8 cellular contexts compared by ENCODE assay signal in genomic region chr17:50630524-50631194, GRCh38. TPM values are rescaled to one million over a fixed set of nuclear protein-coding genes. Genes with fewer than 3 reads are reported as not detected.
DNase-seq lines count a peak whose midpoint lies in the region; ATAC-seq, FAIRE-seq and TF ChIP-seq lines count a peak whose summit lies in the region.

No MANE protein-coding gene starts in this region.

- H3K4me3 ChIP-seq in hepatocyte (no peak overlapping the region), mesendoderm (ENCODE audit: low read length) (no peak overlapping the region)

- H3K4me2 ChIP-seq in hepatocyte (no peak overlapping the region), mesendoderm (ENCODE audit: low read length) (no peak overlapping the region)

- H3K79me2 ChIP-seq in hepatocyte (no peaks in the 10 kb centered on the region), mesendoderm (ENCODE audit: control insufficient read depth, insufficient read depth, low read length) (no peaks in the 10 kb centered on the region)

- H4K20me1 ChIP-seq in hepatocyte (ENCODE audit: insufficient read depth, poor library complexity, severe bottlenecking) = no peaks in the 10 kb centered on the region

- H3K9ac ChIP-seq in mesendoderm (ENCODE audit: low read length) = no peak overlapping the region

- H3K36me3 ChIP-seq in hepatocyte (replicated peaks; ENCODE audit: insufficient read depth, low read depth) (no peaks in the 10 kb centered on the region), mesendoderm (ENCODE audit: control insufficient read depth, insufficient read depth, low read length) (no peaks in the 10 kb centered on the region)

- no peak overlapping the region for H3K4ac ChIP-seq in mesendoderm (ENCODE audit: low read depth, low read length)

- peak; percentile 77 for TF ChIP-seq CTCF in AG09319 (IDR thresholded peaks at IDR 0.05; ENCODE audit: low read depth, low read length)
- TF ChIP-seq CTCF in hepatocyte (IDR thresholded peaks at IDR 0.05; ENCODE audit: poor library complexity) = peak; percentile 69

- no peak overlapping the region for H2BK5ac ChIP-seq in mesendoderm (ENCODE audit: low read length)

- H2BK15ac ChIP-seq in mesendoderm (replicated peaks; ENCODE audit: low read depth) = no peak overlapping the region

- no peak overlapping the region for H4K5ac ChIP-seq in mesendoderm (ENCODE audit: low read length)

- in situ Hi-C loops in SK-MEL-5 (cut with HindIII; ENCODE audit: low pct_unique_long_range_greater_than_20kb, low sequenced_read_pairs) = no loop called here

- no peak overlapping the region for H3K23ac ChIP-seq in mesendoderm (ENCODE audit: low read length)

- no peaks in the 10 kb centered on the region for H3K9me3 ChIP-seq in hepatocyte (ENCODE audit: low read depth)

- H3K9me2 ChIP-seq in hepatocyte (replicated peaks; ENCODE audit: insufficient read depth) = no peaks in the 10 kb centered on the region

- H3K27ac ChIP-seq in hepatocyte = no peak overlapping the region
- H3K27ac ChIP-seq in mesendoderm (ENCODE audit: low read depth, low read length) = no peak overlapping the region

- no peak overlapping the region for H3K56ac ChIP-seq in mesendoderm (ENCODE audit: low read length)

- no peak for DNase-seq in AG09319 (ENCODE audit: extremely low read depth, low read depth)
- peak; percentile 81 for DNase-seq in H54 (ENCODE audit: insufficient read length, low spot score)
- peak; percentile 52 for DNase-seq in SK-MEL-5 (ENCODE audit: low read depth, low spot score)
- DNase-seq in activated naive CD4-positive, alpha-beta T cell treated with anti-CD3 and anti-CD28 coated beads, Interleukin-2, amount 50 U/mL, for 16 hours = peak; percentile 66
- peak; percentile 67 for DNase-seq in hepatocyte (ENCODE audit: low spot score)
- DNase-seq in stimulated activated CD4-positive, alpha-beta T cell treated with anti-CD3 and anti-CD28 coated beads, Interleukin-4, amount 100 ng/mL, for 48 hours (ENCODE audit: low read depth in 2 of 2) = peak; percentile 47 to 49
- DNase-seq in mesendoderm = no peak

- no peak overlapping the region for H2AK5ac ChIP-seq in mesendoderm (ENCODE audit: low read length)

- 71% methylated on average over 7 of the region's 7 CpGs for WGBS in hepatocyte (ENCODE audit: low lambda C conversion rate, missing lambda C conversion rate)
- WGBS in mesendoderm (ENCODE audit: extremely low coverage, insufficient coverage, low lambda C conversion rate) = no CpG with 5 or more reads among the region's 7 CpGs

- no peak overlapping the region for H4K8ac ChIP-seq in mesendoderm (ENCODE audit: low read depth, low read length)

- H2BK120ac ChIP-seq in mesendoderm (ENCODE audit: low read depth, low read length) = no peak overlapping the region

- H3K18ac ChIP-seq in mesendoderm (ENCODE audit: low read length) = no peak overlapping the region

- no peak for TF ChIP-seq POLR2A in H54 (IDR thresholded peaks at IDR 0.05; ENCODE audit: low read depth, low read length)

- H3K79me1 ChIP-seq in mesendoderm (ENCODE audit: low read length) = no peaks in the 10 kb centered on the region

- ATAC-seq in GM19023 (IDR thresholded peaks at IDR 0.05; ENCODE audit: unreplicated experiment) = no peak

- H3K4me1 ChIP-seq in hepatocyte (ENCODE audit: insufficient read depth) = peaks cover 29% of the 10 kb centered on the region
- H3K4me1 ChIP-seq in mesendoderm (ENCODE audit: control insufficient read depth, low read depth, low read length) = peaks cover 10% of the 10 kb centered on the region

- FAIRE-seq in H54 (lab: Jason Lieb, UNC) = no peak

- no peak overlapping the region for H2AFZ ChIP-seq in hepatocyte

- H3K27me3 ChIP-seq in hepatocyte = peaks cover 20% of the 10 kb centered on the region
- H3K27me3 ChIP-seq in mesendoderm (ENCODE audit: insufficient read depth, low read length, poor library complexity) = peaks cover 21% of the 10 kb centered on the region

RNA-seq across cellular contexts. Expression of gene ABCC3, which starts 4.0 kb away (rescaled TPM):
- not detected in 2 replicates for total RNA-seq in SK-MEL-5 (2014; rRNA removed; shearing (Covaris generic))
- polyA plus RNA-seq in SK-MEL-5 (2015; cell fraction: cytosol; rRNA removed) = 0.01 and 0.06 TPM in 2 replicates
- 0.07 and 5.5 TPM in 2 replicates for polyA plus RNA-seq in SK-MEL-5 (2015; cell fraction: nucleus; rRNA removed)
- total RNA-seq in hepatocyte = 12.6 and 18.1 TPM in 2 replicates
- 16.9 and 19.2 TPM in 2 replicates for polyA plus RNA-seq in hepatocyte
- 0.13 TPM for polyA plus RNA-seq in mesendoderm (2013, experiment 1 of 2)
- 0.15 TPM for polyA plus RNA-seq in mesendoderm (2013, experiment 2 of 2)

Comparison
In these comparisons a context has a peak if more than half of its experiments do, and no peak if none do; other contexts are left out.
1. DNase-seq: peak in H54 (single experiment), SK-MEL-5 (single experiment), activated naive CD4-positive, alpha-beta T cell treated with anti-CD3 and anti-CD28 coated beads, Interleukin-2, amount 50 U/mL, for 16 hours (single experiment), hepatocyte (single experiment) and stimulated activated CD4-positive, alpha-beta T cell treated with anti-CD3 and anti-CD28 coated beads, Interleukin-4, amount 100 ng/mL, for 48 hours (2 of 2); none in AG09319 (single experiment) and mesendoderm (single experiment).
2. RNA of gene ABCC3, which starts 4.0 kb away (total RNA-seq): 12.6 to 18.1 TPM in hepatocyte; not detected in SK-MEL-5; every median in the first group is over 10 times any median in the second.